In genomic region chr12:22628228-22628627, GRCh38 we compare ENCODE assay signal across 7 cellular contexts. TPM values are rescaled to one million over a fixed set of nuclear protein-coding genes. Genes with fewer than 3 reads are reported as not detected.
A peak's percentile ranks its signal among the peaks of the same experiment; 100 is the strongest.
DNase-seq lines count a peak whose midpoint lies in the region; ATAC-seq and TF ChIP-seq lines count a peak whose summit lies in the region.

No MANE protein-coding gene starts in this region.

- H3K27me3 Mint-ChIP-seq in T-helper 17 cell, result no peaks in the 10 kb centered on the region

- peaks cover 6% of the 10 kb centered on the region for H3K36me3 Mint-ChIP-seq in T-helper 17 cell (ENCODE audit: low read depth)

- POLR2A ChIA-PET in HEK293 (lab: Yijun Ruan, JAX), result no interaction called here

- DNase-seq in T-helper 17 cell (no peak), fibroblast of the aortic adventitia (ENCODE audit: low read depth) (peak; percentile 6), skeletal muscle cell (ENCODE audit: low read depth) (no peak), head of caudate nucleus (no peak), COLO668 (lab: John Stamatoyannopoulos, UW; ENCODE audit: unreplicated experiment) (no peak)

- H3K36me3 ChIP-seq in HEK293 (ENCODE audit: control insufficient read depth in 2 of 2, insufficient read depth in 1 of 2, low read length in 2 of 2), result peaks cover 0 to 13% of the 10 kb centered on the region in 2 experiments; a peak in 2 of 3 replicates

- CTCF ChIA-PET in HEK293 (lab: Yijun Ruan, JAX), result no interaction called here

- peak overlapping the region; percentile 41 for H3K4me3 Mint-ChIP-seq in T-helper 17 cell

- H3K9me3 ChIP-seq in HEK293 (ENCODE audit: control insufficient read depth, insufficient read depth, low read depth, low read length), result no peaks in the 10 kb centered on the region
- H3K9me3 ChIP-seq in T-helper 17 cell (ENCODE audit: control insufficient read depth, low read length, poor library complexity, severe bottlenecking), result no peaks in the 10 kb centered on the region

- H3K4me3 ChIP-seq in HEK293 (ENCODE audit: low read depth, low read length) (peak overlapping the region; percentile 81), fibroblast of the aortic adventitia (ENCODE audit: low read depth, low read length) (peak overlapping the region; percentile 38), skeletal muscle cell (ENCODE audit: low read depth, low read length) (peak overlapping the region; percentile 100)

- no peak overlapping the region for H3K27ac ChIP-seq in HEK293 (ENCODE audit: extremely low read depth, low read depth, low read length)

- peaks cover 40% of the 10 kb centered on the region for H3K4me1 Mint-ChIP-seq in T-helper 17 cell

- TF ChIP-seq CTCF in HEK293 (tag by site-specific recombination; IDR thresholded peaks at IDR 0.05) (no peak), fibroblast of the aortic adventitia (IDR thresholded peaks at IDR 0.05; ENCODE audit: insufficient read depth, low read length) (no peak)

- ATAC-seq in T-helper 17 cell (no peak), HG03342 (IDR thresholded peaks at IDR 0.05; ENCODE audit: unreplicated experiment) (no peak)

- peak overlapping the region; percentile 98 for H3K27ac Mint-ChIP-seq in T-helper 17 cell

- H3K4me1 ChIP-seq in HEK293 (ENCODE audit: control insufficient read depth, insufficient read depth, low read length), result peaks cover 4% of the 10 kb centered on the region

- intact Hi-C loops in head of caudate nucleus (cut with DNase I), result no loop called here

TF ChIP-seq in HEK293, 187 proteins besides CTCF, POLR2A, EP300 and RAD21:
- no peak for TF ChIP-seq ZNF610 (tag by site-specific recombination; IDR thresholded peaks at IDR 0.05; ENCODE audit: borderline replicate concordance)
- TF ChIP-seq PRDM6 (tag by site-specific recombination; IDR thresholded peaks at IDR 0.05), result peak; percentile 67

RNA-seq across cellular contexts. Expression of gene ETNK1, which starts 3.3 kb away (rescaled TPM):
- total RNA-seq in T-helper 17 cell (10 to 100 TPM; 52.0 to 52.9 TPM), fibroblast of the aortic adventitia (ENCODE audit: low replicate concordance) (37.6 and 51.1 TPM in 2 replicates)

Comparison
In these comparisons a context has a peak if more than half of its experiments do, and no peak if none do; other contexts are left out.
1. H3K4me3 ChIP-seq: peak in every context shown above with its lines; median percentile 100 in skeletal muscle cell; 81 in HEK293; 38 in fibroblast of the aortic adventitia.